In the genomic region with DNA sequence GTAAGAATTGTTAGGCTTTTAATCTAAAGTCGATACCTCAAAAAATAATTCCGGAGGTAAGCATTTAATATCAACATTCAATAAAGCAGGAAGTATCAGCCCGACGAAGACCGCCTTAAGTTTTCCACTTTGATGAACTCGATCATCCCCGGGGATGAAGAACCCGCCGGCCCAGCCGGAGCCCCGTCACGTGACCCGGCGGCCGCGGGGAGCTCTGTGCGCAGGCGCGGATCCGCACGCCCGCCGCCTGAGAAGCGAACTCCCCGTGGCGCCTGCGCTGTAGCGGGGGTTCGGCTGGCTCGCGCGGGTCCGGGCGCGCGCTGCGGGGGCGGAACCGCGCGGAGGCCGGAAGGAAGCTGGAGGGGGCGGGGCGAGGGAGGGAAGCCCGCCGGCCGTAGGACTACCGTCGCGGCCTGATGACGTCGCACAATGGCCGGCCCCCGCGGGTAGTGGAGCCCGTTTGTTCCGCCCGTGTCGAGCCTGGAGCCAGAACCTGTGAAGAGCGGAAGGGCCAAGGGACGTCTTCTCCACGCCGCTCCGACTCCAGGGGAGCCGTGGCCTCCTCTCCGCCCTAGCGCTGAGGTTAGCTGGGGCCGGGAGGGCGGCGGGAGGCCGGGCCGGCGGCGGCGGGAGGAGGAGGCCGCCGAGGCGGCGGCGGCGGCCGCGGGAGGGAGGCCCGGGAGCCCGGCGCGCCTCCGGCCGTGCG, we compare ENCODE assay signal across 1 cellular context.
TF ChIP-seq lines count a peak whose summit lies in the region.

A gene (plus strand): TSS at position 419 of the 706 bp plus-strand sequence. CDS start 6,721 bp downstream, outside the sequence.

TF ChIP-seq in H1, 55 proteins besides CTCF, POLR2A, EP300 and RAD21:
- TF ChIP-seq TAF7 (optimal IDR thresholded peaks at IDR 0.05; ENCODE audit: borderline replicate concordance, low read depth, low read length) = peak; percentile 79
- peak; percentile 84; the same call in 1 of the 2 replicates for TF ChIP-seq RBBP5 (IDR thresholded peaks at IDR 0.05; ENCODE audit: borderline replicate concordance, low read depth, low read length)
- TF ChIP-seq FOSL1 (IDR thresholded peaks at IDR 0.05; ENCODE audit: insufficient read depth, low read depth, low read length) = no peak
- peak; percentile 87 for TF ChIP-seq KDM5A (IDR thresholded peaks at IDR 0.05; ENCODE audit: low read length)
- peak; percentile 93 for TF ChIP-seq POLR2AphosphoS5 (IDR thresholded peaks at IDR 0.05; ENCODE audit: low read depth, low read length)
- peak; percentile 94 for TF ChIP-seq YY1 (IDR thresholded peaks at IDR 0.05; ENCODE audit: low read depth, low read length)
- TF ChIP-seq, protein P1, sequence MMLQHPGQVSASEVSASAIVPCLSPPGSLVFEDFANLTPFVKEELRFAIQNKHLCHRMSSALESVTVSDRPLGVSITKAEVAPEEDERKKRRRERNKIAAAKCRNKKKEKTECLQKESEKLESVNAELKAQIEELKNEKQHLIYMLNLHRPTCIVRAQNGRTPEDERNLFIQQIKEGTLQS (IDR thresholded peaks at IDR 0.05; ENCODE audit: insufficient read depth, low read depth, low read length) = peak; percentile 86
- peak; percentile 75 for TF ChIP-seq ASH2L (IDR thresholded peaks at IDR 0.05; ENCODE audit: low read length)
- TF ChIP-seq TBP (IDR thresholded peaks at IDR 0.05; ENCODE audit: low read depth, low read length) = peak; percentile 84
- peak; percentile 77 for TF ChIP-seq NRF1 (IDR thresholded peaks at IDR 0.05; ENCODE audit: low read depth, low read length)
- TF ChIP-seq TEAD4 (IDR thresholded peaks at IDR 0.05; ENCODE audit: low read depth, low read length) = no peak
- TF ChIP-seq, protein P2, sequence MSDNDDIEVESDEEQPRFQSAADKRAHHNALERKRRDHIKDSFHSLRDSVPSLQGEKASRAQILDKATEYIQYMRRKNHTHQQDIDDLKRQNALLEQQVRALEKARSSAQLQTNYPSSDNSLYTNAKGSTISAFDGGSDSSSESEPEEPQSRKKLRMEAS (IDR thresholded peaks at IDR 0.05) = peak; percentile 55; the same call in 1 of the 2 replicates
- no peak for TF ChIP-seq RNF2 (IDR thresholded peaks at IDR 0.05; ENCODE audit: borderline replicate concordance, low read depth, low read length, missing control alignments, poor library complexity, severe bottlenecking)
- peak in 1 of 2 experiments; percentile 62; a peak in 1 of 4 replicates for TF ChIP-seq SIN3A (conservative IDR thresholded peaks at IDR 0.05 in 1 of 2, IDR thresholded peaks at IDR 0.05 in 1 of 2; ENCODE audit: low read depth in 1 of 2, low read length in 2 of 2)
- peak; percentile 100 for TF ChIP-seq EGR1 (IDR thresholded peaks at IDR 0.05; ENCODE audit: borderline replicate concordance, low read depth, low read length)
- TF ChIP-seq BACH1 (IDR thresholded peaks at IDR 0.05; ENCODE audit: low read length) = peak; percentile 47; the same call in 1 of the 2 replicates
- no peak for TF ChIP-seq SUZ12 (IDR thresholded peaks at IDR 0.05; ENCODE audit: low read length)
- peak; percentile 79 for TF ChIP-seq SRF (IDR thresholded peaks at IDR 0.05; ENCODE audit: low read depth, low read length)
- peak; percentile 94 for TF ChIP-seq TAF1 (IDR thresholded peaks at IDR 0.05; ENCODE audit: low read depth, low read length)
- TF ChIP-seq CBX8 (IDR thresholded peaks at IDR 0.05; ENCODE audit: borderline replicate concordance, low read depth, low read length) = no peak
- TF ChIP-seq PHF8 (conservative IDR thresholded peaks at IDR 0.05; ENCODE audit: low read depth, low read length) = peak; percentile 95
- peak; percentile 85 for TF ChIP-seq KDM4A (IDR thresholded peaks at IDR 0.05; ENCODE audit: low read depth, low read length, severe bottlenecking)
- TF ChIP-seq POU5F1 (IDR thresholded peaks at IDR 0.05; ENCODE audit: low read depth, low read length) = no peak
- TF ChIP-seq, protein P3, sequence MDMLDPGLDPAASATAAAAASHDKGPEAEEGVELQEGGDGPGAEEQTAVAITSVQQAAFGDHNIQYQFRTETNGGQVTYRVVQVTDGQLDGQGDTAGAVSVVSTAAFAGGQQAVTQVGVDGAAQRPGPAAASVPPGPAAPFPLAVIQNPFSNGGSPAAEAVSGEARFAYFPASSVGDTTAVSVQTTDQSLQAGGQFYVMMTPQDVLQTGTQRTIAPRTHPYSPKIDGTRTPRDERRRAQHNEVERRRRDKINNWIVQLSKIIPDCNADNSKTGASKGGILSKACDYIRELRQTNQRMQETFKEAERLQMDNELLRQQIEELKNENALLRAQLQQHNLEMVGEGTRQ (IDR thresholded peaks at IDR 0.05; ENCODE audit: low read length) = peak; percentile 96
- peak in 1 of 2 experiments; percentile 57; a peak in 1 of 4 replicates for TF ChIP-seq HDAC2 (IDR thresholded peaks at IDR 0.05; ENCODE audit: borderline replicate concordance in 1 of 2, low read depth in 2 of 2, low read length in 2 of 2)
- peak; percentile 98 for TF ChIP-seq CREB1 (IDR thresholded peaks at IDR 0.05)
